ENCODE assay signal across 9 cellular contexts in genomic region chr12:122726056-122726558, GRCh38. TPM values are rescaled to one million over a fixed set of nuclear protein-coding genes. Genes with fewer than 3 reads are reported as not detected.
DNase-seq lines count a peak whose midpoint lies in the region; ATAC-seq and TF ChIP-seq lines count a peak whose summit lies in the region.
"Had no signal": no experiment of that assay in that cellular context is flagged by ENCODE, and none has a peak within 500 bp of the region (broad histone marks: within the 10 kb centered on the region; RNA-seq: fewer than 3 reads in every experiment).

No MANE protein-coding gene starts in this region.

- H2AFZ ChIP-seq in SK-N-SH (ENCODE audit: low read depth) (no peak overlapping the region), smooth muscle cell (ENCODE audit: low read depth) (no peak overlapping the region), GM23248 (no peak overlapping the region)

- CTCF ChIA-PET in SK-N-SH (lab: Yijun Ruan, JAX) = no interaction called here

- H3K9ac ChIP-seq in SK-N-SH (peak overlapping the region; percentile 42; the same call in 1 of the 2 replicates), NT2/D1 (ENCODE audit: insufficient read length, low read depth) (no peak overlapping the region), smooth muscle cell (ENCODE audit: low read depth) (peak overlapping the region; percentile 40), GM23248 (no peak overlapping the region)

- DNase-seq in SK-N-SH (no peak), NT2/D1 (ENCODE audit: low read depth, low spot score) (peak; percentile 56), T47D (ENCODE audit: low read depth in 1 of 2, low spot score in 1 of 2) (peak; percentile 24 to 79), smooth muscle cell (lab: John Stamatoyannopoulos, UW; ENCODE audit: unreplicated experiment) (no peak), DMS79 treated with DMSO at 0.1 percent for 48 hours (lab: John Stamatoyannopoulos, UW) (no peak), GM23248 (no peak), NCI-H1092 (lab: John Stamatoyannopoulos, UW) (no peak)
- DNase-seq: right lobe of liver had no signal

- no peaks in the 10 kb centered on the region for H3K79me2 ChIP-seq in SK-N-SH (ENCODE audit: insufficient read depth)
- H3K79me2 ChIP-seq in smooth muscle cell (ENCODE audit: low read depth) = no peaks in the 10 kb centered on the region
- H3K79me2 ChIP-seq in GM23248 (ENCODE audit: insufficient read depth) = no peaks in the 10 kb centered on the region

- H3K27me3 ChIP-seq in SK-N-SH (ENCODE audit: insufficient read depth) (no peaks in the 10 kb centered on the region), NT2/D1 (ENCODE audit: insufficient read depth, insufficient read length) (no peaks in the 10 kb centered on the region), smooth muscle cell (ENCODE audit: low read depth) (no peaks in the 10 kb centered on the region), GM23248 (replicated peaks; ENCODE audit: insufficient read depth) (peaks cover 5% of the 10 kb centered on the region; the same call in 1 of the 2 replicates)
- H3K27me3 ChIP-seq: right lobe of liver had no signal

- POLR2A ChIA-PET in SK-N-SH (lab: Yijun Ruan, JAX) = no interaction called here

- TF ChIP-seq RAD21 in SK-N-SH (IDR thresholded peaks at IDR 0.05; ENCODE audit: low read length) = no peak

- no peaks in the 10 kb centered on the region for H3K9me3 ChIP-seq in SK-N-SH
- H3K9me3 ChIP-seq in NT2/D1 (ENCODE audit: insufficient read depth, low read length) = no peaks in the 10 kb centered on the region
- H3K9me3 ChIP-seq in smooth muscle cell (replicated peaks; ENCODE audit: low read depth) = no peaks in the 10 kb centered on the region
- H3K9me3 ChIP-seq in GM23248 (ENCODE audit: low read depth) = no peaks in the 10 kb centered on the region
- H3K9me3 ChIP-seq: right lobe of liver had no signal

- H3K27ac ChIP-seq in SK-N-SH (ENCODE audit: low read depth in 2 of 2, low read length in 1 of 2) (no peak overlapping the region), smooth muscle cell (ENCODE audit: low read depth) (peak overlapping the region; percentile 82), GM23248 (no peak overlapping the region)
- H3K27ac ChIP-seq: right lobe of liver had no signal

- H3K36me3 ChIP-seq in SK-N-SH (replicated peaks in 1 of 2; ENCODE audit: control insufficient read depth in 1 of 2, insufficient read depth in 2 of 2, low read length in 1 of 2) (no peaks in the 10 kb centered on the region), NT2/D1 (ENCODE audit: insufficient read depth, insufficient read length, low read length) (no peaks in the 10 kb centered on the region), smooth muscle cell (ENCODE audit: low read depth) (no peaks in the 10 kb centered on the region), GM23248 (ENCODE audit: low read depth) (no peaks in the 10 kb centered on the region)
- H3K36me3 ChIP-seq: right lobe of liver had no signal

- in situ Hi-C loops in T47D (cut with HindIII; ENCODE audit: low pct_unique_long_range_greater_than_20kb, low sequenced_read_pairs) = no loop called here
- in situ Hi-C loops in GM23248 (cut with MboI) = no loop called here

- H4K20me1 ChIP-seq in SK-N-SH (ENCODE audit: insufficient read depth) = no peaks in the 10 kb centered on the region
- H4K20me1 ChIP-seq in smooth muscle cell (ENCODE audit: low read depth) = no peaks in the 10 kb centered on the region
- H4K20me1 ChIP-seq in GM23248 (ENCODE audit: insufficient read depth) = no peaks in the 10 kb centered on the region

- H3K4me3 ChIP-seq in SK-N-SH (ENCODE audit: low read depth in 2 of 2, low read length in 1 of 2) = no peak overlapping the region
- no peak overlapping the region for H3K4me3 ChIP-seq in NT2/D1 (ENCODE audit: insufficient read length, low read depth)
- H3K4me3 ChIP-seq in smooth muscle cell = no peak overlapping the region
- H3K4me3 ChIP-seq in GM23248 = no peak overlapping the region
- H3K4me3 ChIP-seq: right lobe of liver had no signal

- H3K9me2 ChIP-seq in SK-N-SH = no peaks in the 10 kb centered on the region
- no peaks in the 10 kb centered on the region for H3K9me2 ChIP-seq in GM23248 (ENCODE audit: insufficient read depth)

- H3F3A ChIP-seq in SK-N-SH (replicated peaks; ENCODE audit: insufficient read depth) (no peaks in the 10 kb centered on the region), smooth muscle cell (ENCODE audit: low read depth) (no peaks in the 10 kb centered on the region), GM23248 (ENCODE audit: insufficient read depth) (no peaks in the 10 kb centered on the region)

- H3K4me1 ChIP-seq in SK-N-SH (ENCODE audit: control insufficient read depth in 1 of 2, insufficient read depth in 2 of 2, low read depth in 1 of 2, low read length in 1 of 2) (no peaks in the 10 kb centered on the region), NT2/D1 (ENCODE audit: insufficient read depth, insufficient read length) (no peaks in the 10 kb centered on the region), smooth muscle cell (ENCODE audit: low read depth) (no peaks in the 10 kb centered on the region), GM23248 (ENCODE audit: insufficient read depth) (no peaks in the 10 kb centered on the region)
- H3K4me1 ChIP-seq: right lobe of liver had no signal

- no peak for ATAC-seq in SK-N-SH treated with all-trans-retinoic acid at 6 μM for 48 hours

- TF ChIP-seq EP300 in SK-N-SH (IDR thresholded peaks at IDR 0.05; ENCODE audit: borderline replicate concordance in 1 of 2, low read depth in 1 of 2, low read length in 1 of 2) = no peak

- peak overlapping the region; percentile 38; the same call in 1 of the 2 replicates for H3K4me2 ChIP-seq in SK-N-SH
- no peak overlapping the region for H3K4me2 ChIP-seq in smooth muscle cell
- no peak overlapping the region for H3K4me2 ChIP-seq in GM23248 (ENCODE audit: unreplicated experiment)

- TF ChIP-seq CTCF in SK-N-SH (IDR thresholded peaks at IDR 0.05) (no peak), smooth muscle cell (IDR thresholded peaks at IDR 0.05; ENCODE audit: borderline replicate concordance, insufficient read depth, poor library complexity, severe bottlenecking) (no peak)

- WGBS in SK-N-SH (ENCODE audit: low lambda C conversion rate) = 62% methylated on average over 5 of the region's 5 CpGs
- WGBS in smooth muscle cell (ENCODE audit: low lambda C conversion rate) = 35% methylated on average over 5 of the region's 5 CpGs
- 60 to 62% methylated on average over 5 of the region's 5 CpGs for WGBS in GM23248 (ENCODE audit: low coverage in 1 of 2, low lambda C conversion rate in 2 of 2, missing lambda C conversion rate in 2 of 2), 2 experiments

TF ChIP-seq in SK-N-SH, 30 proteins besides CTCF, POLR2A, EP300 and RAD21 (continues in another document):
- TF ChIP-seq JUND (IDR thresholded peaks at IDR 0.05) (peak; percentile 46; the same call in 1 of the 2 replicates), MEF2A (IDR thresholded peaks at IDR 0.05; ENCODE audit: borderline replicate concordance, low read depth) (0 out of 2 replicates have a peak, but pooled peaks have one; percentile 45), FOXJ3 (CRISPR knock-in tag; IDR thresholded peaks at IDR 0.05) (no peak), TCF12 (IDR thresholded peaks at IDR 0.05) (0 out of 2 replicates have a peak, but pooled peaks have one; percentile 9), FOSL2 (IDR thresholded peaks at IDR 0.05; ENCODE audit: borderline replicate concordance, low read depth) (peak; percentile 44; the same call in 1 of the 2 replicates)

TF ChIP-seq in SK-N-SH treated with all-trans-retinoic acid at 6 μM for 48 hours, 23 proteins besides CTCF, POLR2A, EP300 and RAD21:
- TF ChIP-seq ZFP3 (CRISPR knock-in tag; IDR thresholded peaks at IDR 0.05) = no peak
- no peak for TF ChIP-seq GLIS3 (CRISPR knock-in tag; IDR thresholded peaks at IDR 0.05)
- TF ChIP-seq BACH2 (CRISPR knock-in tag; IDR thresholded peaks at IDR 0.05; ENCODE audit: borderline replicate concordance) = no peak
TF ChIP-seq in SK-N-SH treated with all-trans-retinoic acid at 6 μM for 48 hours: peak in this region for 0.

RNA-seq across cellular contexts. Expression of gene HCAR1, which starts 4.5 kb away (rescaled TPM):
- polyA plus RNA-seq in SK-N-SH (2012; rRNA removed) = not detected in 2 replicates
- not detected in 2 replicates for polyA plus RNA-seq in SK-N-SH (2012; cell fraction: cytosol; rRNA removed)
- polyA plus RNA-seq in SK-N-SH (2012; cell fraction: nucleus; rRNA removed) = not detected in 2 replicates
- total RNA-seq in smooth muscle cell = not detected in 2 replicates
- not detected in 2 replicates for polyA plus RNA-seq in smooth muscle cell
- total RNA-seq in GM23248 (2014; rRNA removed; shearing (Covaris generic)) = not detected in 2 replicates
- not detected in 2 replicates for polyA plus RNA-seq in GM23248 (2016; fragmentation: Nextera tagmentation; extraction: Ambion mirVana)
- total RNA-seq: right lobe of liver had no signal

RNA-seq across cellular contexts. Expression of gene HCAR3, which starts 9.5 kb away (rescaled TPM):
- not detected in 2 replicates for polyA plus RNA-seq in SK-N-SH (2012; rRNA removed)
- not detected in 2 replicates for polyA plus RNA-seq in SK-N-SH (2012; cell fraction: cytosol; rRNA removed)
- polyA plus RNA-seq in SK-N-SH (2012; cell fraction: nucleus; rRNA removed) = not detected in 2 replicates
- total RNA-seq in smooth muscle cell = not detected in 2 replicates
- 0.26 and 0.43 TPM in 2 replicates for polyA plus RNA-seq in smooth muscle cell
- total RNA-seq in GM23248 (2014; rRNA removed; shearing (Covaris generic)) = not detected in 2 replicates
- polyA plus RNA-seq in GM23248 (2016; fragmentation: Nextera tagmentation; extraction: Ambion mirVana) = not detected in 2 replicates

RNA-seq across cellular contexts. Expression of gene HCAR2, which starts 22.9 kb away (rescaled TPM):
- not detected in 2 replicates for polyA plus RNA-seq in SK-N-SH (2012; rRNA removed)
- polyA plus RNA-seq in SK-N-SH (2012; cell fraction: cytosol; rRNA removed) = not detected in 2 replicates
- polyA plus RNA-seq in SK-N-SH (2012; cell fraction: nucleus; rRNA removed) = not detected in 2 replicates
- 0.85 and 2.0 TPM in 2 replicates for total RNA-seq in smooth muscle cell
- 0.63 and 1.8 TPM in 2 replicates for polyA plus RNA-seq in smooth muscle cell
- total RNA-seq in GM23248 (2014; rRNA removed; shearing (Covaris generic)) = not detected in 2 replicates
- polyA plus RNA-seq in GM23248 (2016; fragmentation: Nextera tagmentation; extraction: Ambion mirVana) = not detected in 2 replicates

RNA-seq across cellular contexts. Expression of gene DENR, which starts 26.5 kb away (rescaled TPM):
- polyA plus RNA-seq in SK-N-SH (2012; rRNA removed) (19.6 and 23.2 TPM in 2 replicates), smooth muscle cell (49.7 and 55.5 TPM in 2 replicates), GM23248 (2016; fragmentation: Nextera tagmentation; extraction: Ambion mirVana) (80.5 and 83.3 TPM in 2 replicates)
- polyA plus RNA-seq in SK-N-SH (2012; cell fraction: cytosol; rRNA removed) = 24.2 and 37.6 TPM in 2 replicates
- 11.7 and 19.5 TPM in 2 replicates for polyA plus RNA-seq in SK-N-SH (2012; cell fraction: nucleus; rRNA removed)
- total RNA-seq in smooth muscle cell = 32.5 and 36.3 TPM in 2 replicates
- total RNA-seq in GM23248 (2014; rRNA removed; shearing (Covaris generic)) = 42.2 and 48.6 TPM in 2 replicates

RNA-seq across cellular contexts. Expression of gene CCDC62, which starts 48.3 kb away (rescaled TPM):
- polyA plus RNA-seq in SK-N-SH (2012; rRNA removed) (0.12 and 0.21 TPM in 2 replicates), smooth muscle cell (0.17 and 0.34 TPM in 2 replicates), GM23248 (2016; fragmentation: Nextera tagmentation; extraction: Ambion mirVana) (0.22 TPM in 1 of 2 replicates, not detected in the other)
- polyA plus RNA-seq in SK-N-SH (2012; cell fraction: cytosol; rRNA removed) = 0.10 and 0.12 TPM in 2 replicates
- 0.47 and 0.58 TPM in 2 replicates for polyA plus RNA-seq in SK-N-SH (2012; cell fraction: nucleus; rRNA removed)
- total RNA-seq in smooth muscle cell = 0.94 and 2.5 TPM in 2 replicates
- total RNA-seq in GM23248 (2014; rRNA removed; shearing (Covaris generic)) = 0.22 TPM in 1 of 2 replicates, not detected in the other

Comparison
In these comparisons a context has a peak if more than half of its experiments do, and no peak if none do; other contexts are left out.
1. DNase-seq: peak in NT2/D1 (single experiment) and T47D (2 of 2); none in SK-N-SH (single experiment), smooth muscle cell (single experiment), DMS79 treated with DMSO at 0.1 percent for 48 hours (single experiment), GM23248 (single experiment) and NCI-H1092 (single experiment).
2. H3K9ac ChIP-seq: peak in SK-N-SH (single experiment) and smooth muscle cell (single experiment); none in NT2/D1 (single experiment) and GM23248 (single experiment).